14 cellular contexts compared by ENCODE assay signal in genomic region chr9:10052181-10052580, GRCh38.
DNase-seq lines count a peak whose midpoint lies in the region; ATAC-seq and TF ChIP-seq lines count a peak whose summit lies in the region.
"Had no signal": no experiment of that assay in that cellular context is flagged by ENCODE, and none has a peak within 500 bp of the region (broad histone marks: within the 10 kb centered on the region; RNA-seq: fewer than 3 reads in every experiment).

No MANE protein-coding gene starts in this region.

- H3K9me2 ChIP-seq in Loucy (replicated peaks; ENCODE audit: low read depth, low read length): no peaks in the 10 kb centered on the region

- no peak for ATAC-seq in HG03108 (IDR thresholded peaks at IDR 0.05; ENCODE audit: unreplicated experiment)

- H3K4me2 ChIP-seq in Loucy (ENCODE audit: low read depth, low read length, poor library complexity, severe bottlenecking): no peak overlapping the region
- H3K4me2 ChIP-seq: BLaER1 had no signal

- no peak for TF ChIP-seq CTCF in Loucy (conservative IDR thresholded peaks at IDR 0.05; ENCODE audit: low read length)

- H3K36me3 ChIP-seq in Loucy (ENCODE audit: insufficient read depth, low read length): no peaks in the 10 kb centered on the region
- H3K36me3 ChIP-seq: BLaER1 had no signal

- H3K9ac ChIP-seq in Loucy (ENCODE audit: low read depth, low read length, poor library complexity, severe bottlenecking): no peak overlapping the region
- H3K9ac ChIP-seq: BLaER1 had no signal

- no peaks in the 10 kb centered on the region for H3K4me1 ChIP-seq in Loucy (ENCODE audit: insufficient read depth, low read length, poor library complexity, severe bottlenecking)
- H3K4me1 ChIP-seq: BLaER1 had no signal

- H2AFZ ChIP-seq in Loucy (ENCODE audit: low read length): 0 out of 2 replicates have a peak overlapping the region, but pooled peaks have one; percentile 5

- H3F3A ChIP-seq in Loucy (ENCODE audit: low read depth): no peaks in the 10 kb centered on the region

- H3K4me3 ChIP-seq in Loucy (ENCODE audit: low read length, poor library complexity, severe bottlenecking): no peak overlapping the region
- H3K4me3 ChIP-seq: BLaER1 had no signal

- no peaks in the 10 kb centered on the region for H3K79me2 ChIP-seq in Loucy (ENCODE audit: insufficient read depth, low read length)

- DNase-seq in DMS53 treated with DMSO at 0.1 percent for 48 hours (lab: John Stamatoyannopoulos, UW; ENCODE audit: unreplicated experiment) (peak; percentile 7), DMS53 (lab: John Stamatoyannopoulos, UW) (no peak), NCI-H69 (lab: John Stamatoyannopoulos, UW) (peak; percentile 36), occipital lobe (lab: John Stamatoyannopoulos, UW) (peak; percentile 9), NCI-H2227 treated with DMSO at 0.1 percent for 48 hours (lab: John Stamatoyannopoulos, UW) (no peak), NCI-H187 (lab: John Stamatoyannopoulos, UW) (no peak)
- DNase-seq: 8988T; CD4-positive, alpha-beta memory T cell; DMS79; GDM1; H9 had no signal

- H4K20me1 ChIP-seq in Loucy (ENCODE audit: insufficient read depth, low read length, poor library complexity, severe bottlenecking): no peaks in the 10 kb centered on the region
- H4K20me1 ChIP-seq: BLaER1 had no signal

- H3K9me3 ChIP-seq in Loucy (ENCODE audit: insufficient read depth, low read depth, low read length): no peaks in the 10 kb centered on the region
- H3K9me3 ChIP-seq: BLaER1 had no signal

- no peaks in the 10 kb centered on the region for H3K27me3 ChIP-seq in Loucy (ENCODE audit: insufficient read depth, low read length, poor library complexity, severe bottlenecking)
- H3K27me3 ChIP-seq: BLaER1 had no signal

Comparison
In these comparisons a context has a peak if more than half of its experiments do, and no peak if none do; other contexts are left out.
1. DNase-seq: peak in DMS53 treated with DMSO at 0.1 percent for 48 hours (single experiment), NCI-H69 (single experiment) and occipital lobe (single experiment); none in DMS53 (single experiment), NCI-H2227 treated with DMSO at 0.1 percent for 48 hours (single experiment) and NCI-H187 (0 of 2).